In genomic region chr2:54557601-54558187, GRCh38 we compare ENCODE assay signal across 8 cellular contexts.
DNase-seq lines count a peak whose midpoint lies in the region; ATAC-seq, FAIRE-seq and TF ChIP-seq lines count a peak whose summit lies in the region.

No MANE protein-coding gene starts in this region.

- H3K36me3 ChIP-seq in RWPE2 (ENCODE audit: low read depth) (peaks cover 3% of the 10 kb centered on the region; the same call in 1 of the 2 replicates), heart left ventricle (peaks cover 0 to 4% (median 0%) of the 10 kb centered on the region in 9 donors), rectal smooth muscle tissue (ENCODE audit: control insufficient read depth, insufficient read depth, low read length) (no peaks in the 10 kb centered on the region)

- 4 to 7% (median 5%) methylated on average over 30 to 48 of the region's 48 CpGs for WGBS in heart left ventricle, 4 donors

- no peak for TF ChIP-seq POLR2A in heart left ventricle (IDR thresholded peaks at IDR 0.05)
- no peak for TF ChIP-seq POLR2A in H54 (IDR thresholded peaks at IDR 0.05; ENCODE audit: low read depth, low read length)

- H3K4me1 ChIP-seq in RWPE2 (ENCODE audit: insufficient read depth, poor library complexity, severe bottlenecking) (peaks cover 30% of the 10 kb centered on the region), heart left ventricle (peaks cover 24 to 100% (median 84%) of the 10 kb centered on the region in 12 donors), rectal smooth muscle tissue (ENCODE audit: control insufficient read depth, insufficient read depth, low read length) (no peaks in the 10 kb centered on the region)

- intact Hi-C loops in heart left ventricle (cut with DNase I): loop anchor here in 1 of 10 donors (5.0 kb wide), 1 partner anchor 35 kb away; no protein-coding TSS in a partner anchor

- TF ChIP-seq CTCF in RWPE2 (IDR thresholded peaks at IDR 0.05; ENCODE audit: poor library complexity, severe bottlenecking) (no peak), heart left ventricle (IDR thresholded peaks at IDR 0.05) (peak in 7 of 12 donors; percentile 11 to 37 (median 17))

- H3K9me3 ChIP-seq in RWPE2 (ENCODE audit: severe bottlenecking) (no peaks in the 10 kb centered on the region), heart left ventricle (no peaks in the 10 kb centered on the region)

- no peak for FAIRE-seq in H54 (lab: Jason Lieb, UNC)

- H3K4me3 ChIP-seq in RWPE2 (ENCODE audit: severe bottlenecking) (peak overlapping the region; percentile 59), heart left ventricle (peak overlapping the region; percentile 16 to 67 (median 55)), rectal smooth muscle tissue (ENCODE audit: low read length) (peak overlapping the region; percentile 85)

- H3K9ac ChIP-seq in rectal smooth muscle tissue (ENCODE audit: low read length): peak overlapping the region; percentile 9

- H3K27ac ChIP-seq in RWPE2 (ENCODE audit: poor library complexity, severe bottlenecking): peak overlapping the region; percentile 95
- H3K27ac ChIP-seq in heart left ventricle: peak overlapping the region; percentile 61 to 94 (median 84)
- H3K27ac ChIP-seq in rectal smooth muscle tissue (ENCODE audit: low read depth, low read length): peak overlapping the region; percentile 48

- no peaks in the 10 kb centered on the region for H3K27me3 ChIP-seq in RWPE2 (ENCODE audit: insufficient read depth, poor library complexity, severe bottlenecking)
- no peaks in the 10 kb centered on the region for H3K27me3 ChIP-seq in heart left ventricle
- no peaks in the 10 kb centered on the region for H3K27me3 ChIP-seq in rectal smooth muscle tissue (ENCODE audit: control insufficient read depth, insufficient read depth, low read length)

- DNase-seq in COLO668 (lab: John Stamatoyannopoulos, UW; ENCODE audit: unreplicated experiment) (peak; percentile 81), HK-2 (ENCODE audit: unreplicated experiment) (peak; percentile 74), RWPE2 (ENCODE audit: low spot score) (peak; percentile 68), heart left ventricle (peak; percentile 45 to 84 (median 59)), H54 (ENCODE audit: insufficient read length, low spot score) (no peak)
- DNase-seq in activated naive CD4-positive, alpha-beta T cell treated with anti-CD3 and anti-CD28 coated beads, Interleukin-2, amount 50 U/mL, for 16 hours: peak; percentile 75

- ATAC-seq in GM19463 (IDR thresholded peaks at IDR 0.05; ENCODE audit: unreplicated experiment) (peak; percentile 39), RWPE2 (ENCODE audit: low read depth) (peak; percentile 26), heart left ventricle (peak; percentile 42 to 63 (median 51))
